ENCODE assay signal across 28 cellular contexts in genomic region chr12:115121053-115121452, GRCh38.
"Had no signal": no experiment of that assay in that cellular context is flagged by ENCODE, and none has a peak within 500 bp of the region (broad histone marks: within the 10 kb centered on the region; RNA-seq: fewer than 3 reads in every experiment).

No MANE protein-coding gene starts in this region.

- H3K4me1 Mint-ChIP-seq: naive thymus-derived CD8-positive, alpha-beta T cell; neural crest cell; stimulated activated effector memory CD8-positive, alpha-beta T cell treated with anti-CD3 and anti-CD28 coated beads, Interleukin-12 subunit alpha, Interleukin-12 subunit beta, amount 100 ng/mL, for 72 hours; stimulated activated naive B cell treated with anti-CD40 and anti-IgM and Interleukin-4, amounts not matched to agents 10 μg/mL and 1 μg/mL and 100 μg/mL, for 72 hours had no signal

- H3K27me3 ChIP-seq: neutrophil, pancreas, right lobe of liver, sigmoid colon, suprapubic skin, testis, tibial artery, transverse colon, upper lobe of right lung, uterus had no signal

- H3K36me3 ChIP-seq: neutrophil, pancreas, prostate gland, right lobe of liver, sigmoid colon, suprapubic skin, tibial artery, transverse colon, upper lobe of right lung, uterus had no signal

- H3K4me3 Mint-ChIP-seq: naive thymus-derived CD8-positive, alpha-beta T cell; natural killer cell treated with Interleukin-12 subunit alpha and Interleukin-12 subunit beta and Interleukin-15 and Interleukin-18, amount 100 ng/mL, for 72 hours; nephron progenitor cell; neural crest cell; stimulated activated effector memory CD8-positive, alpha-beta T cell treated with anti-CD3 and anti-CD28 coated beads, Interleukin-12 subunit alpha, Interleukin-12 subunit beta, amount 100 ng/mL, for 72 hours; stimulated activated naive B cell treated with anti-CD40 and anti-IgM and Interleukin-4, amounts not matched to agents 10 μg/mL and 1 μg/mL and 100 μg/mL, for 72 hours; stimulated activated naive CD8-positive, alpha-beta T cell treated with anti-CD3 and anti-CD28 coated beads, Interleukin-15, Interleukin-2, amounts not matched to agents 100 ng/mL and 50 ng/mL, for 24 hours; type B pancreatic cell had no signal

- H3K27ac ChIP-seq: neutrophil, pancreas, prostate gland, right lobe of liver, sigmoid colon, suprapubic skin, testis, tibial artery, transverse colon, upper lobe of right lung, uterus had no signal

- H3K4me1 ChIP-seq: prostate gland, right lobe of liver, sigmoid colon, suprapubic skin, testis, tibial artery, transverse colon, upper lobe of right lung, uterus had no signal

- DNase-seq: naive thymus-derived CD8-positive, alpha-beta T cell; nephron progenitor cell; nucleus accumbens; pancreas; right cardiac atrium; right lobe of liver; sigmoid colon; small intestine; stimulated activated CD4-positive, alpha-beta T cell treated with anti-CD3 and anti-CD28 coated beads, Interleukin-15, amount 100 ng/mL, for 24 hours; stimulated activated CD4-positive, alpha-beta T cell treated with anti-CD3 and anti-CD28 coated beads, Interleukin-2, amount 100 ng/mL, for 24 hours; stimulated activated CD4-positive, alpha-beta T cell treated with anti-CD3 and anti-CD28 coated beads, Interleukin-2, amount 100 ng/mL, for 48 hours; stimulated activated CD4-positive, alpha-beta T cell treated with anti-CD3 and anti-CD28 coated beads, Interleukin-4, amount 100 ng/mL, for 24 hours; stimulated activated naive B cell treated with anti-CD40 and anti-IgM and Interleukin-4, amounts not matched to agents 10 μg/mL and 1 μg/mL and 100 μg/mL, for 72 hours; stimulated activated naive CD4-positive, alpha-beta T cell treated with Interleukin-2 at 50 U/mL for 16 hours; substantia nigra; testis; tibial artery; transverse colon; upper lobe of right lung; uterus had no signal

- ATAC-seq: naive thymus-derived CD8-positive, alpha-beta T cell; natural killer cell treated with Interleukin-12 subunit alpha and Interleukin-12 subunit beta and Interleukin-15 and Interleukin-18, amount 100 ng/mL, for 72 hours; pancreas; right cardiac atrium; right lobe of liver; stimulated activated effector memory CD8-positive, alpha-beta T cell treated with anti-CD3 and anti-CD28 coated beads, Interleukin-12 subunit alpha, Interleukin-12 subunit beta, amount 100 ng/mL, for 72 hours; stimulated activated naive B cell treated with anti-CD40 and anti-IgM and Interleukin-4, amounts not matched to agents 10 μg/mL and 1 μg/mL and 100 μg/mL, for 72 hours; upper lobe of right lung had no signal

- H3K27ac Mint-ChIP-seq: naive thymus-derived CD8-positive, alpha-beta T cell; natural killer cell treated with Interleukin-12 subunit alpha and Interleukin-12 subunit beta and Interleukin-15 and Interleukin-18, amount 100 ng/mL, for 72 hours; nephron progenitor cell; stimulated activated effector memory CD8-positive, alpha-beta T cell treated with anti-CD3 and anti-CD28 coated beads, Interleukin-12 subunit alpha, Interleukin-12 subunit beta, amount 100 ng/mL, for 72 hours; stimulated activated naive B cell treated with anti-CD40 and anti-IgM and Interleukin-4, amounts not matched to agents 10 μg/mL and 1 μg/mL and 100 μg/mL, for 72 hours; stimulated activated naive CD8-positive, alpha-beta T cell treated with anti-CD3 and anti-CD28 coated beads, Interleukin-15, Interleukin-2, amounts not matched to agents 100 ng/mL and 50 ng/mL, for 24 hours; type B pancreatic cell had no signal

- H3K9me3 Mint-ChIP-seq: neural crest cell had no signal

- FAIRE-seq: pancreas, small intestine had no signal

- H3K4me3 ChIP-seq: pancreas, prostate gland, right lobe of liver, sigmoid colon, suprapubic skin, testis, tibial artery, transverse colon, upper lobe of right lung, uterus had no signal

- H3K9me3 ChIP-seq: neutrophil, pancreas, prostate gland, right lobe of liver, sigmoid colon, suprapubic skin, testis, tibial artery, transverse colon, upper lobe of right lung, uterus had no signal

- H3K27me3 Mint-ChIP-seq: natural killer cell treated with Interleukin-12 subunit alpha and Interleukin-12 subunit beta and Interleukin-15 and Interleukin-18, amount 100 ng/mL, for 72 hours; stimulated activated naive B cell treated with anti-CD40 and anti-IgM and Interleukin-4, amounts not matched to agents 10 μg/mL and 1 μg/mL and 100 μg/mL, for 72 hours; stimulated activated naive CD8-positive, alpha-beta T cell treated with anti-CD3 and anti-CD28 coated beads, Interleukin-15, Interleukin-2, amounts not matched to agents 100 ng/mL and 50 ng/mL, for 24 hours; type B pancreatic cell had no signal
